Comparison of ENCODE assay signal across 25 cellular contexts in the genomic region with DNA sequence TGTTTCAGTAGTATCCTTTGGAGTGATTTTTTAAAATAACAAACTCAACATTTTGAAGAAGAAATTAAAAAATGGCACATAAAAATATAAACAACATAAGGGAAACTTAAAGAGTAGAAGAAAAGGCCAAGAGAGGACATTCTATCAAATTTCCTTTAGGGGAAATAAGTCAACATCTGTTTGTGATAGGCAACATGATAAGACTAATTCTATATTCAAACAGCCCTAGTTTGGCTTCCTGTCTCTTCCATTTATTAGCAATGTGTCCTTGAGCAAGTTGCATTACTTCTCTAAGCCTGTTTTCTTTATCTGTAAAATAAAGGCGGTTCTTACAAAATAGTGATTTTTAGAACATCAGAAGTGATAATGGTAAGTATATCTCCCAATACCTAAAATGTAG. TPM values are rescaled to one million over a fixed set of nuclear protein-coding genes. Genes with fewer than 3 reads are reported as not detected.
"Had no signal": no experiment of that assay in that cellular context is flagged by ENCODE, and none has a peak within 500 bp of the region (broad histone marks: within the 10 kb centered on the region; RNA-seq: fewer than 3 reads in every experiment).

No MANE protein-coding gene starts in this region.

- H3K36me3 ChIP-seq: heart right ventricle, neutrophil, right lobe of liver, spleen, tibial nerve had no signal

- H3K36me3 Mint-ChIP-seq: naive B cell; stimulated activated memory B cell treated with anti-CD40 and anti-IgM and Interleukin-4, amounts not matched to agents 10 μg/mL and 1 μg/mL and 100 μg/mL, for 72 hours had no signal

- H3K27ac Mint-ChIP-seq: naive B cell; nephron; stimulated activated memory B cell treated with anti-CD40 and anti-IgM and Interleukin-4, amounts not matched to agents 10 μg/mL and 1 μg/mL and 100 μg/mL, for 72 hours; stimulated activated naive CD8-positive, alpha-beta T cell treated with anti-CD3 and anti-CD28 coated beads, Interleukin-15, amount 100 ng/mL, for 72 hours had no signal

- H3K4me3 Mint-ChIP-seq: naive B cell; nephron; stimulated activated memory B cell treated with anti-CD40 and anti-IgM and Interleukin-4, amounts not matched to agents 10 μg/mL and 1 μg/mL and 100 μg/mL, for 72 hours; stimulated activated naive CD8-positive, alpha-beta T cell treated with anti-CD3 and anti-CD28 coated beads, Interleukin-15, amount 100 ng/mL, for 72 hours had no signal

- H3K27me3 Mint-ChIP-seq: naive B cell; stimulated activated memory B cell treated with anti-CD40 and anti-IgM and Interleukin-4, amounts not matched to agents 10 μg/mL and 1 μg/mL and 100 μg/mL, for 72 hours; stimulated activated naive CD8-positive, alpha-beta T cell treated with anti-CD3 and anti-CD28 coated beads, Interleukin-15, amount 100 ng/mL, for 72 hours had no signal

- H3K4me1 ChIP-seq: heart right ventricle, psoas muscle, right lobe of liver, testis, tibial nerve had no signal

- H3K27me3 ChIP-seq: dorsolateral prefrontal cortex, heart right ventricle, neutrophil, right lobe of liver, spleen, testis, tibial nerve had no signal

- DNase-seq: effector CD8-positive, alpha-beta T cell; heart right ventricle; naive B cell; psoas muscle; right lobe of liver; spleen; stimulated activated CD4-positive, alpha-beta T cell treated with anti-CD3 and anti-CD28 coated beads, Interleukin-15, amount 100 ng/mL, for 24 hours; stimulated activated CD4-positive, alpha-beta T cell treated with anti-CD3 and anti-CD28 coated beads, Interleukin-1b, Interleukin-23, amount 100 ng/mL, for 48 hours; stimulated activated CD4-positive, alpha-beta T cell treated with anti-CD3 and anti-CD28 coated beads, Interleukin-4, amount 100 ng/mL, for 24 hours; stimulated activated naive CD8-positive, alpha-beta T cell treated with anti-CD3 and anti-CD28 coated beads, Interleukin-15, amount 100 ng/mL, for 72 hours; testis had no signal

- H3K4me1 Mint-ChIP-seq: naive B cell; stimulated activated memory B cell treated with anti-CD40 and anti-IgM and Interleukin-4, amounts not matched to agents 10 μg/mL and 1 μg/mL and 100 μg/mL, for 72 hours; stimulated activated naive CD8-positive, alpha-beta T cell treated with anti-CD3 and anti-CD28 coated beads, Interleukin-15, amount 100 ng/mL, for 72 hours had no signal

- H3K9me3 ChIP-seq: heart right ventricle, neutrophil, psoas muscle, right lobe of liver, spleen, testis, tibial nerve had no signal

- H3K27ac ChIP-seq: coronary artery, heart right ventricle, neutrophil, psoas muscle, right lobe of liver, spleen, testis, tibial nerve had no signal

- FAIRE-seq: frontal cortex, islet of Langerhans had no signal

- H3K4me3 ChIP-seq: coronary artery, psoas muscle, right lobe of liver, spleen, testis, tibial nerve had no signal

- ATAC-seq: esophagus mucosa; left lobe of liver; psoas muscle; stimulated activated naive CD8-positive, alpha-beta T cell treated with anti-CD3 and anti-CD28 coated beads, Interleukin-15, amount 100 ng/mL, for 72 hours had no signal

- H3K9me3 Mint-ChIP-seq: nephron; stimulated activated memory B cell treated with anti-CD40 and anti-IgM and Interleukin-4, amounts not matched to agents 10 μg/mL and 1 μg/mL and 100 μg/mL, for 72 hours had no signal

RNA-seq across cellular contexts. Expression of a gene that starts 24.7 kb away (rescaled TPM):
- total RNA-seq: esophagus mucosa, glomerular endothelial cell, left lobe of liver, mammary epithelial cell, mesenteric fat pad, right lobe of liver, spleen, tibial nerve, ureter had no signal
- polyA plus RNA-seq: mammary epithelial cell, spleen had no signal
